8 cellular contexts compared by ENCODE assay signal in genomic region chr17:28901866-28902818, GRCh38.
DNase-seq lines count a peak whose midpoint lies in the region; ATAC-seq and TF ChIP-seq lines count a peak whose summit lies in the region.

No MANE protein-coding gene starts in this region.

- DNase-seq in DMS79 (lab: John Stamatoyannopoulos, UW) (peak; percentile 12), LNCaP clone FGC (ENCODE audit: low read depth) (no peak), SKM-1 treated with dmso at 0.1 percent for 144 hours (lab: John Stamatoyannopoulos, UW; ENCODE audit: unreplicated experiment) (peak; percentile 17), astrocyte of the spinal cord (ENCODE audit: low read depth, low spot score) (no peak), iPS-NIHi7 (ENCODE audit: extremely low spot score) (peak; percentile 58), amniotic stem cell (lab: John Stamatoyannopoulos, UW) (no peak)
- DNase-seq in stimulated activated CD4-positive, alpha-beta T cell treated with anti-CD3 and anti-CD28 coated beads, Interleukin-12 subunit alpha, Interleukin-12 subunit beta, amount 100 ng/mL, for 48 hours (ENCODE audit: low read depth in 2 of 3, low spot score in 1 of 3): peak in 2 of 3 donors; percentile 28 to 49

- peak; percentile 29 for ATAC-seq in GM21737 (IDR thresholded peaks at IDR 0.05; ENCODE audit: unreplicated experiment)

- H3K4me3 ChIP-seq in LNCaP clone FGC (ENCODE audit: low read depth, low read length): peak overlapping the region; percentile 75
- H3K4me3 ChIP-seq in astrocyte of the spinal cord (ENCODE audit: low read depth, low read length): peak overlapping the region; percentile 46

- in situ Hi-C loops in astrocyte of the spinal cord (cut with HindIII; ENCODE audit: low sequenced_read_pairs): no loop called here

- TF ChIP-seq CTCF in LNCaP clone FGC (IDR thresholded peaks at IDR 0.05; ENCODE audit: control insufficient read depth, extremely low read depth, insufficient read depth) (0 out of 2 replicates have a peak, but pooled peaks have one; percentile 21), astrocyte of the spinal cord (IDR thresholded peaks at IDR 0.05; ENCODE audit: low read depth, low read length) (no peak)

Comparison
In these comparisons a context has a peak if more than half of its experiments do, and no peak if none do; other contexts are left out.
1. DNase-seq: peak in DMS79 (single experiment), SKM-1 treated with dmso at 0.1 percent for 144 hours (single experiment), iPS-NIHi7 (single experiment) and stimulated activated CD4-positive, alpha-beta T cell treated with anti-CD3 and anti-CD28 coated beads, Interleukin-12 subunit alpha, Interleukin-12 subunit beta, amount 100 ng/mL, for 48 hours (2 of 3); none in LNCaP clone FGC (single experiment), astrocyte of the spinal cord (single experiment) and amniotic stem cell (single experiment).